Comparison of ENCODE assay signal across 17 cellular contexts in the genomic region with DNA sequence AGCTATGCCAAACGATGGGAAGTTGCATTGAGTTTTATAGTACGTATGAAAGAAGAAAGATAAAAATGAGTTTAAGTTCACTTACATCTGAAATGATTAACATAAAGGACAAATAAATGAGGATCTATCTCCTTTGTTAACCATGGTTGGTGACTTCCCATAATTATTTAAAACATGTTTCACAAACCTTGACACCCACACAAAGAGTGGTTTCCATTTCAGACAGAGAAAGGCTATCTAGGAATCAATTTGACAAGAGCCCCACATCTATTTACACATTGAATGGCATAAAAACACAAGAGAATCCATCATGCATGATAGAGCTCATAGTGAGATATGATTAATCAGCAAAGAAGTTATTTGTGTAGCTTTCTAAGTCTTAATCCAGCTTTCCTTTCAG.
"Had no signal": no experiment of that assay in that cellular context is flagged by ENCODE, and none has a peak within 500 bp of the region (broad histone marks: within the 10 kb centered on the region; RNA-seq: fewer than 3 reads in every experiment).

No MANE protein-coding gene starts in this region.

- H3K4me3 Mint-ChIP-seq: activated CD4-positive, alpha-beta T cell treated with anti-CD3 and anti-CD28 coated beads, Interleukin-2, amount 10 ng/mL, durations not matched to agents 7 days and 5 days; dendritic cell treated with granulocyte-macrophage colony-stimulating factor and Interleukin-4, amounts not matched to agents 40 ng/mL and 50 ng/mL, for 4 days; naive thymus-derived CD4-positive, alpha-beta T cell; stimulated activated naive CD8-positive, alpha-beta T cell treated with anti-CD3 and anti-CD28 coated beads, Interleukin-15, Interleukin-2, amounts not matched to agents 100 ng/mL and 50 ng/mL, for 24 hours had no signal

- H3K9me3 ChIP-seq: psoas muscle, sigmoid colon, testis, upper lobe of right lung had no signal

- H3K36me3 Mint-ChIP-seq: activated naive CD4-positive, alpha-beta T cell treated with anti-CD3 and anti-CD28 coated beads, Interleukin-2, amount 50 U/mL, for 72 hours had no signal

- H3K27ac Mint-ChIP-seq: activated CD4-positive, alpha-beta T cell treated with anti-CD3 and anti-CD28 coated beads, Interleukin-2, amount 10 ng/mL, durations not matched to agents 7 days and 5 days; activated naive CD4-positive, alpha-beta T cell treated with anti-CD3 and anti-CD28 coated beads, Interleukin-2, amount 50 U/mL, for 72 hours; dendritic cell treated with granulocyte-macrophage colony-stimulating factor and Interleukin-4, amounts not matched to agents 40 ng/mL and 50 ng/mL, for 4 days; stimulated activated naive CD8-positive, alpha-beta T cell treated with anti-CD3 and anti-CD28 coated beads, Interleukin-15, Interleukin-2, amounts not matched to agents 100 ng/mL and 50 ng/mL, for 24 hours; T-helper 1 cell treated with Interleukin-12 subunit alpha and Interleukin-12 subunit beta and Interleukin-4 antibody, amounts not matched to agents 30 μg/mL and 1 μg/mL, for 36 hours had no signal

- H3K4me1 ChIP-seq: psoas muscle, sigmoid colon, testis had no signal

- H3K9me3 Mint-ChIP-seq: activated CD4-positive, alpha-beta T cell treated with anti-CD3 and anti-CD28 coated beads, Interleukin-2, amount 10 ng/mL, durations not matched to agents 7 days and 5 days; activated naive CD4-positive, alpha-beta T cell treated with anti-CD3 and anti-CD28 coated beads, Interleukin-2, amount 50 U/mL, for 72 hours; dendritic cell treated with granulocyte-macrophage colony-stimulating factor and Interleukin-4, amounts not matched to agents 40 ng/mL and 50 ng/mL, for 4 days; stimulated activated naive CD8-positive, alpha-beta T cell treated with anti-CD3 and anti-CD28 coated beads, Interleukin-15, Interleukin-2, amounts not matched to agents 100 ng/mL and 50 ng/mL, for 24 hours; T-helper 1 cell treated with Interleukin-12 subunit alpha and Interleukin-12 subunit beta and Interleukin-4 antibody, amounts not matched to agents 30 μg/mL and 1 μg/mL, for 36 hours had no signal

- DNase-seq: activated CD4-positive, alpha-beta T cell treated with anti-CD3 and anti-CD28 coated beads, Interleukin-2, amount 10 ng/mL, durations not matched to agents 7 days and 5 days; activated CD4-positive, CD25-positive, alpha-beta regulatory T cell; brain microvascular endothelial cell; cerebellar nuclear complex; erythroblast; midbrain; naive thymus-derived CD4-positive, alpha-beta T cell; occipital lobe; psoas muscle; sigmoid colon; stimulated activated CD4-positive, alpha-beta T cell treated with anti-CD3 and anti-CD28 coated beads, Interleukin-12 subunit alpha, Interleukin-12 subunit beta, amount 100 ng/mL, for 4 hours; testis; upper lobe of right lung had no signal

- H3K27me3 ChIP-seq: brain microvascular endothelial cell, testis, upper lobe of right lung had no signal

- H3K36me3 ChIP-seq: brain microvascular endothelial cell, sigmoid colon, upper lobe of right lung had no signal

- H3K4me3 ChIP-seq: psoas muscle, sigmoid colon, testis, upper lobe of right lung had no signal

- H3K27me3 Mint-ChIP-seq: stimulated activated naive CD8-positive, alpha-beta T cell treated with anti-CD3 and anti-CD28 coated beads, Interleukin-15, Interleukin-2, amounts not matched to agents 100 ng/mL and 50 ng/mL, for 24 hours had no signal

- H3K27ac ChIP-seq: brain microvascular endothelial cell, psoas muscle, sigmoid colon, testis, upper lobe of right lung had no signal

- ATAC-seq: activated naive CD4-positive, alpha-beta T cell treated with anti-CD3 and anti-CD28 coated beads, Interleukin-2, amount 50 U/mL, for 72 hours; naive thymus-derived CD4-positive, alpha-beta T cell; psoas muscle; upper lobe of right lung had no signal
